Comparison of ENCODE assay signal across 16 cellular contexts in genomic region chr13:101140936-101141335, GRCh38.
A peak's percentile ranks its signal among the peaks of the same experiment; 100 is the strongest.
DNase-seq lines count a peak whose midpoint lies in the region; ATAC-seq and TF ChIP-seq lines count a peak whose summit lies in the region.
"Had no signal": no experiment of that assay in that cellular context is flagged by ENCODE, and none has a peak within 500 bp of the region (broad histone marks: within the 10 kb centered on the region; RNA-seq: fewer than 3 reads in every experiment).

No MANE protein-coding gene starts in this region.

- TF ChIP-seq CTCF in glutamatergic neuron (IDR thresholded peaks at IDR 0.05; ENCODE audit: partially characterized antibody, unreplicated experiment), result no peak

- no peaks in the 10 kb centered on the region for H3K27me3 Mint-ChIP-seq in glutamatergic neuron (ENCODE audit: unreplicated experiment)

- H3K36me3 Mint-ChIP-seq in glutamatergic neuron (ENCODE audit: unreplicated experiment), result no peaks in the 10 kb centered on the region
- H3K36me3 Mint-ChIP-seq: CD4-positive, CD25-positive, alpha-beta regulatory T cell; CD8-positive, alpha-beta T cell had no signal

- peak; percentile 59 for DNase-seq in NCI-H2171 treated with DMSO at 0.1 percent for 48 hours (lab: John Stamatoyannopoulos, UW)
- no peak for DNase-seq in NCI-H2171 (lab: John Stamatoyannopoulos, UW)
- peak; percentile 83 for DNase-seq in cerebellar cortex (ENCODE audit: low spot score)
- DNase-seq in glutamatergic neuron, result no peak
- DNase-seq: Caco-2; CD4-positive, CD25-positive, alpha-beta regulatory T cell; CD8-positive, alpha-beta T cell; DND-41; GDM1; GM23248; H7; HCEC 1CT had no signal

- peaks cover 29% of the 10 kb centered on the region for H3K4me1 Mint-ChIP-seq in glutamatergic neuron (ENCODE audit: low read depth, unreplicated experiment)
- H3K4me1 Mint-ChIP-seq: B cell; CD4-positive, CD25-positive, alpha-beta regulatory T cell had no signal

- H3K27ac Mint-ChIP-seq in glutamatergic neuron (ENCODE audit: unreplicated experiment), result peak overlapping the region; percentile 0
- H3K27ac Mint-ChIP-seq: B cell; CD4-positive, CD25-positive, alpha-beta regulatory T cell; CD8-positive, alpha-beta T cell had no signal

- H3K4me3 Mint-ChIP-seq in glutamatergic neuron (ENCODE audit: unreplicated experiment), result peak overlapping the region; percentile 4
- H3K4me3 Mint-ChIP-seq: B cell; CD4-positive, CD25-positive, alpha-beta regulatory T cell; CD8-positive, alpha-beta T cell had no signal

- H3K9me3 Mint-ChIP-seq in glutamatergic neuron (ENCODE audit: unreplicated experiment), result peaks cover 2% of the 10 kb centered on the region
- H3K9me3 Mint-ChIP-seq: CD8-positive, alpha-beta T cell had no signal

- ATAC-seq in GM21360 (IDR thresholded peaks at IDR 0.05; ENCODE audit: unreplicated experiment) (no peak), GM21529 (IDR thresholded peaks at IDR 0.05; ENCODE audit: unreplicated experiment) (no peak)
- ATAC-seq: CD8-positive, alpha-beta T cell; GM12878 had no signal

Comparison
In these comparisons a context has a peak if more than half of its experiments do, and no peak if none do; other contexts are left out.
1. DNase-seq: peak in NCI-H2171 treated with DMSO at 0.1 percent for 48 hours (single experiment) and cerebellar cortex (single experiment); none in NCI-H2171 (single experiment) and glutamatergic neuron (single experiment).